In the genomic region with DNA sequence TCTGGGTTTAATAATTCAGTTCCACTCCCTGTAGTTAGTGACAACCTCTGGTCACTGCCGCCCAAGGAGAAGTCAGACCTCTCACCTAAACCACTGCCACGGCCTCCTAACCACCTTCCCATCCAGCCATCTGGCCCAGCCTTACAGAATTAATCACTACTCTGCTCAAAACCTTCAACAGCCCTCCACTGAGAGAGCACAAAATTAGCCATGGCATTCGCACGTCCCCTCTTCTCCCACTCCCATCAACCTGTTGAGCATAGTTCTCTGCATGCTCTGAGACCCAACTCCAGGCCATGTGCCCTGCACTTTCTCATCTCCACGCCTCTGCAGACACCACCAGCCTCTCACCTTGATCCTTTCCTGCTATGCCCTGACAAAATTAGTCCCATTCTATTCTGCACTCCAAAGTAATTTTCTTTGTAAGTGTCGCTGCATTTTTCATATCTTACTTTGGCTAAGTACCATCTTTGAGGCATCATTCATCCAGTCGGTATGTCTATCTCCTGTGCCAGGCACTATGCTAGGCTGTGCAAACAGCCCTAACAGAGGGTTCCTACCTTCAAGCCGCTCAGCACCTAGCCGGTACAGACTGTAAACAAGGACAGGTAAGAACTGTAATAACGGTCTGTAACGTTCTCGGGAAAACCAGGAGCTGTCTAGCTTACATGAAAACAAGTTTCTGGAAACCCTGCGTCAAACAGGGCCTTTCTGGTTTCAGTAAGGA, we compare ENCODE assay signal across 1 cellular context.
TF ChIP-seq lines count a peak whose summit lies in the region.

No MANE protein-coding gene starts in this region.

TF ChIP-seq in GM12878, 131 proteins besides CTCF, POLR2A, EP300 and RAD21:
- TF ChIP-seq, protein P1, sequence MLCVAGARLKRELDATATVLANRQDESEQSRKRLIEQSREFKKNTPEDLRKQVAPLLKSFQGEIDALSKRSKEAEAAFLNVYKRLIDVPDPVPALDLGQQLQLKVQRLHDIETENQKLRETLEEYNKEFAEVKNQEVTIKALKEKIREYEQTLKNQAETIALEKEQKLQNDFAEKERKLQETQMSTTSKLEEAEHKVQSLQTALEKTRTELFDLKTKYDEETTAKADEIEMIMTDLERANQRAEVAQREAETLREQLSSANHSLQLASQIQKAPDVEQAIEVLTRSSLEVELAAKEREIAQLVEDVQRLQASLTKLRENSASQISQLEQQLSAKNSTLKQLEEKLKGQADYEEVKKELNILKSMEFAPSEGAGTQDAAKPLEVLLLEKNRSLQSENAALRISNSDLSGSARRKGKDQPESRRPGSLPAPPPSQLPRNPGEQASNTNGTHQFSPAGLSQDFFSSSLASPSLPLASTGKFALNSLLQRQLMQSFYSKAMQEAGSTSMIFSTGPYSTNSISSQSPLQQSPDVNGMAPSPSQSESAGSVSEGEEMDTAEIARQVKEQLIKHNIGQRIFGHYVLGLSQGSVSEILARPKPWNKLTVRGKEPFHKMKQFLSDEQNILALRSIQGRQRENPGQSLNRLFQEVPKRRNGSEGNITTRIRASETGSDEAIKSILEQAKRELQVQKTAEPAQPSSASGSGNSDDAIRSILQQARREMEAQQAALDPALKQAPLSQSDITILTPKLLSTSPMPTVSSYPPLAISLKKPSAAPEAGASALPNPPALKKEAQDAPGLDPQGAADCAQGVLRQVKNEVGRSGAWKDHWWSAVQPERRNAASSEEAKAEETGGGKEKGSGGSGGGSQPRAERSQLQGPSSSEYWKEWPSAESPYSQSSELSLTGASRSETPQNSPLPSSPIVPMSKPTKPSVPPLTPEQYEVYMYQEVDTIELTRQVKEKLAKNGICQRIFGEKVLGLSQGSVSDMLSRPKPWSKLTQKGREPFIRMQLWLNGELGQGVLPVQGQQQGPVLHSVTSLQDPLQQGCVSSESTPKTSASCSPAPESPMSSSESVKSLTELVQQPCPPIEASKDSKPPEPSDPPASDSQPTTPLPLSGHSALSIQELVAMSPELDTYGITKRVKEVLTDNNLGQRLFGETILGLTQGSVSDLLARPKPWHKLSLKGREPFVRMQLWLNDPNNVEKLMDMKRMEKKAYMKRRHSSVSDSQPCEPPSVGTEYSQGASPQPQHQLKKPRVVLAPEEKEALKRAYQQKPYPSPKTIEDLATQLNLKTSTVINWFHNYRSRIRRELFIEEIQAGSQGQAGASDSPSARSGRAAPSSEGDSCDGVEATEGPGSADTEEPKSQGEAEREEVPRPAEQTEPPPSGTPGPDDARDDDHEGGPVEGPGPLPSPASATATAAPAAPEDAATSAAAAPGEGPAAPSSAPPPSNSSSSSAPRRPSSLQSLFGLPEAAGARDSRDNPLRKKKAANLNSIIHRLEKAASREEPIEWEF (IDR thresholded peaks at IDR 0.05; ENCODE audit: insufficient replicate concordance, low read depth, low read length) = peak; percentile 17
- no peak for TF ChIP-seq CBX3 (IDR thresholded peaks at IDR 0.05; ENCODE audit: borderline replicate concordance, low read depth)
